ENCODE assay signal across 27 cellular contexts in the genomic region with DNA sequence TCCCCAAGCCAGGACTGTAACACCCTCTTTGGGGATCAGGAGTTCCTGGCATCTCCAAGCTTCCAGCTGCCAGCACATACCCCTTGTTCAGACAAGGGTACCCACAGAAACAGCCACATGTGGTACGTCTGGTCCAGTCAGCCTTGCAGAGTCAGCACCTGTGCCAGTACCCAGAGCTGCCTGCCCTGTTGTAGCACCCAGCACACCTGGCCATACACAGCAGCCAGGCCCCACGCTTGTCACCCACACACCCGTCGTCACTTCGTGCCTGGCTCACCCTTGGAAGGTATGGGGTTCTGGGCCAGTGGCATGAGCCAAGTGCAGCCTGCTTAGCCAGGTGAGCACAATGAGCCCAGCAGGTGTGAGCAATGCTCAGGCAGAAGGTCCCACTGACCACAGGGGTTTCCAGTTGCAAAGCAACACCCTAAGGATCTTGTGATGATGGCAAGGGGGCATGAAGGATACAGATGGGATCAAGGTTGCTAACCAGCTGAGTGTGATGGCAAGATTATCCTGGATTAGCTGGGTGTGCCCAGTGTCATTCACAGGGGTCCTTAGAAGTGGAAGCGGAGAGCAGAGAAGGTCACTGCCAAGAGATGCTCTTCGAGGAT.
"Had no signal": no experiment of that assay in that cellular context is flagged by ENCODE, and none has a peak within 500 bp of the region (broad histone marks: within the 10 kb centered on the region; RNA-seq: fewer than 3 reads in every experiment).

No MANE protein-coding gene starts in this region.

- DNase-seq: activated CD4-positive, alpha-beta T cell treated with anti-CD3 and anti-CD28 coated beads for 36 hours; activated CD4-positive, CD25-positive, alpha-beta regulatory T cell; activated CD8-positive, alpha-beta memory T cell treated with anti-CD3 and anti-CD28 coated beads, Interleukin-2, amount 10 ng/mL, durations not matched to agents 7 days and 5 days; activated CD8-positive, alpha-beta T cell treated with anti-CD3 and anti-CD28 coated beads, Interleukin-2, amount 10 ng/mL, durations not matched to agents 7 days and 5 days; activated effector memory CD4-positive, alpha-beta T cell treated with anti-CD3 and anti-CD28 coated beads, Interleukin-2, amount 50 U/mL, for 16 hours; activated naive CD4-positive, alpha-beta T cell treated with anti-CD3 and anti-CD28 coated beads, Interleukin-2, amount 50 U/mL, for 16 hours; activated T-cell treated with anti-CD3 and anti-CD28 coated beads for 4 hours; amniotic stem cell; caudate nucleus; gastrocnemius medialis; hippocampal formation; kidney; left colon; mammary epithelial cell; pancreas; psoas muscle; spleen; stimulated activated CD4-positive, alpha-beta T cell treated with anti-CD3 and anti-CD28 coated beads, Interleukin-2, amount 100 ng/mL, for 48 hours; stimulated activated naive CD8-positive, alpha-beta T cell treated with anti-CD3 and anti-CD28 coated beads, Interleukin-15, Interleukin-2, amounts not matched to agents 100 U/mL and 50 U/mL, for 24 hours; T-helper 1 cell; testis; transverse colon; uterus had no signal

- H3K9me3 ChIP-seq: gastrocnemius medialis, pancreas, psoas muscle, testis, transverse colon, uterus had no signal

- H3K27me3 ChIP-seq: gastrocnemius medialis, pancreas, testis, transverse colon, uterus had no signal

- H3K36me3 ChIP-seq: gastrocnemius medialis, pancreas, spleen, transverse colon, uterus had no signal

- H3K4me1 Mint-ChIP-seq: activated CD8-positive, alpha-beta memory T cell treated with anti-CD3 and anti-CD28 coated beads, Interleukin-2, amount 10 ng/mL, durations not matched to agents 7 days and 5 days; nephron had no signal

- H3K4me3 ChIP-seq: gastrocnemius medialis, pancreas, psoas muscle, spleen, testis, transverse colon, uterus had no signal

- H3K27ac Mint-ChIP-seq: activated CD4-positive, alpha-beta T cell treated with anti-CD3 and anti-CD28 coated beads for 36 hours; activated CD8-positive, alpha-beta memory T cell treated with anti-CD3 and anti-CD28 coated beads, Interleukin-2, amount 10 ng/mL, durations not matched to agents 7 days and 5 days; activated CD8-positive, alpha-beta T cell treated with anti-CD3 and anti-CD28 coated beads, Interleukin-2, amount 10 ng/mL, durations not matched to agents 7 days and 5 days; activated T-helper 1 cell treated with anti-CD3 and anti-CD28 coated beads, Interleukin-12 subunit alpha, Interleukin-12 subunit beta, Interleukin-2, Interleukin-4 antibody, amounts not matched to agents 30 ng/mL and 10 ng/mL and 1 ng/mL, durations not matched to agents 14 hours and 24 hours and 36 hours; dendritic cell treated with granulocyte-macrophage colony-stimulating factor and Interleukin-4, amounts not matched to agents 40 ng/mL and 50 ng/mL, for 4 days; nephron; T-helper 2 cell treated with Interferon-gamma antibody and Interleukin-4, amounts not matched to agents 5 μg/mL and 100 μg/mL, for 36 hours had no signal

- H3K27ac ChIP-seq: gastrocnemius medialis, pancreas, psoas muscle, spleen, testis, transverse colon, uterus had no signal

- H3K27me3 Mint-ChIP-seq: activated CD4-positive, alpha-beta T cell treated with anti-CD3 and anti-CD28 coated beads for 36 hours had no signal

- H3K36me3 Mint-ChIP-seq: activated CD8-positive, alpha-beta memory T cell treated with anti-CD3 and anti-CD28 coated beads, Interleukin-2, amount 10 ng/mL, durations not matched to agents 7 days and 5 days had no signal

- H3K4me1 ChIP-seq: gastrocnemius medialis, pancreas, psoas muscle, spleen, testis, transverse colon, uterus had no signal

- H3K4me3 Mint-ChIP-seq: activated CD4-positive, alpha-beta T cell treated with anti-CD3 and anti-CD28 coated beads for 36 hours; activated CD8-positive, alpha-beta memory T cell treated with anti-CD3 and anti-CD28 coated beads, Interleukin-2, amount 10 ng/mL, durations not matched to agents 7 days and 5 days; activated CD8-positive, alpha-beta T cell treated with anti-CD3 and anti-CD28 coated beads, Interleukin-2, amount 10 ng/mL, durations not matched to agents 7 days and 5 days; activated T-helper 1 cell treated with anti-CD3 and anti-CD28 coated beads, Interleukin-12 subunit alpha, Interleukin-12 subunit beta, Interleukin-2, Interleukin-4 antibody, amounts not matched to agents 30 ng/mL and 10 ng/mL and 1 ng/mL, durations not matched to agents 14 hours and 24 hours and 36 hours; dendritic cell treated with granulocyte-macrophage colony-stimulating factor and Interleukin-4, amounts not matched to agents 40 ng/mL and 50 ng/mL, for 4 days; nephron; T-helper 2 cell treated with Interferon-gamma antibody and Interleukin-4, amounts not matched to agents 5 μg/mL and 100 μg/mL, for 36 hours had no signal
